Comparison of ENCODE assay signal across 8 cellular contexts in the genomic region with DNA sequence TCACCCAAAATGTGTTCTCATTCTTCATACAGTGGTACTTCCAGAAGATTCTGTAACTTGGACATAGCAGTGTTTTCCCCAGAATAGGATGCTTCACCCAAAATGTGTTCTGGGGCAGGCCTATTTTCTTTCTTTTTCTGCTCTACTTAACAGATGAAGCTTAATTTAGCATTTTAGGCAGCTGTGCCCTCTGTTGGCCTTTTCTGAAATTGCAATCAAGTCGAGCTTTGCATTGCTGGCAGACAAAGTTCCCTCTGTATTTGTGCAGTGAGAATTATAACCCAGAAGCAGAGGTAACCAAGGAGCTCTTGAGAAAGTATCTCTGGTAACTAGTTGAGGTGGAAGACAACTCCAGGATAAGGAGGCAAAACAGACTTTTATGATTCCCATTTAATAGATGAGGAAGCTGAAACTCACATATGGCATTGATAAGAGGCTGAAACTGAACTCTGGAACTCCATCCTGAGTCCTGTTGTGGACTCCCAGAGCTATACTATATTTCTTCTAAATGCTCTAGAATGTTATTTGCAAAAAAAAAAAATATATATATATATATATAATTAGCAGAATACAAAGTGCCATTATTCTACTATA. TPM values are rescaled to one million over a fixed set of nuclear protein-coding genes. Genes with fewer than 3 reads are reported as not detected.
A peak's percentile ranks its signal among the peaks of the same experiment; 100 is the strongest.
DNase-seq lines count a peak whose midpoint lies in the region; ATAC-seq, FAIRE-seq and TF ChIP-seq lines count a peak whose summit lies in the region.

No MANE protein-coding gene starts in this region.

- H3K27ac ChIP-seq in 22Rv1 = no peak overlapping the region
- H3K27ac ChIP-seq in OCI-LY3 (ENCODE audit: low read length) = no peak overlapping the region
- H3K27ac ChIP-seq in GM12878 (ENCODE audit: control insufficient read depth, insufficient read depth) = no peak overlapping the region
- H3K27ac ChIP-seq in stomach = no peak overlapping the region
- no peak overlapping the region for H3K27ac ChIP-seq in suprapubic skin

- BruUV-seq in GM12878 (replicated peaks; lab: Mats Ljungman, UMichigan) = no TSS peak

- H3K9me3 ChIP-seq in OCI-LY3 (ENCODE audit: insufficient read depth, low read length) (no peaks in the 10 kb centered on the region), GM12878 (replicated peaks; ENCODE audit: control insufficient read depth, insufficient read depth, low read length) (no peaks in the 10 kb centered on the region), stomach (no peaks in the 10 kb centered on the region), suprapubic skin (no peaks in the 10 kb centered on the region)

- no peaks in the 10 kb centered on the region for H3K79me2 ChIP-seq in OCI-LY3 (ENCODE audit: low read length)
- H3K79me2 ChIP-seq in GM12878 (ENCODE audit: control insufficient read depth, insufficient read depth, low read length) = no peaks in the 10 kb centered on the region

- H3K4me2 ChIP-seq in OCI-LY3 (ENCODE audit: low read length) (no peak overlapping the region), GM12878 (ENCODE audit: control insufficient read depth, insufficient read depth) (no peak overlapping the region)

- H3K9ac ChIP-seq in OCI-LY3 (ENCODE audit: low read length) = no peak overlapping the region
- H3K9ac ChIP-seq in GM12878 (ENCODE audit: control insufficient read depth, insufficient read depth, low read length) = no peak overlapping the region

- CTCF ChIA-PET in GM12878 (lab: Yijun Ruan, JAX) = interaction anchor here (0.6 to 6.5 kb wide), 22 partner anchors 10 to 308 kb away, joined by 3 to 67 read pairs (median 3); no protein-coding TSS in a partner anchor

- in situ Hi-C loops in GM12878 (cut with MboI) = no loop called here

- H3K4me3 ChIP-seq in OCI-LY3 (ENCODE audit: low read length) = no peak overlapping the region
- H3K4me3 ChIP-seq in GM12878 = no peak overlapping the region
- no peak overlapping the region for H3K4me3 ChIP-seq in stomach
- H3K4me3 ChIP-seq in suprapubic skin = no peak overlapping the region

- RAD21 ChIA-PET in GM12878 (lab: Charles Lee; ENCODE audit: unreplicated experiment) = interaction anchor here (0.5 to 1.7 kb wide), 5 partner anchors 9 to 62 kb away, joined by 3 to 9 read pairs (median 4); no protein-coding TSS in a partner anchor

- POLR2A ChIA-PET in GM12878 (lab: Charles Lee) = no interaction called here

- H2AFZ ChIP-seq in OCI-LY3 (ENCODE audit: low read depth, low read length) (no peak overlapping the region), GM12878 (ENCODE audit: control insufficient read depth, low read depth, low read length) (no peak overlapping the region)

- FAIRE-seq in GM12878 (lab: Jason Lieb, UNC) = peak; percentile 69

- no peak for TF ChIP-seq EP300 in GM12878 (IDR thresholded peaks at IDR 0.05; ENCODE audit: borderline replicate concordance in 1 of 2, control insufficient read depth in 1 of 2, low read depth in 2 of 2, low read length in 2 of 2)
- TF ChIP-seq EP300 in stomach (IDR thresholded peaks at IDR 0.05) = no peak
- TF ChIP-seq EP300 in suprapubic skin (IDR thresholded peaks at IDR 0.05) = no peak

- SMC1A ChIA-PET in GM12878 (lab: Charles Lee; ENCODE audit: uncharacterized antibody, unreplicated experiment) = interaction anchor here (0.6 to 1.4 kb wide), 8 partner anchors 10 to 1653 kb away, joined by 3 to 11 read pairs (median 4); no protein-coding TSS in a partner anchor

- DNase-seq in ELF-1 (ENCODE audit: low read depth, low spot score) (peak; percentile 49), GM12878 (ENCODE audit: low read depth, low spot score) (no peak), kidney tubule cell (ENCODE audit: low spot score) (peak; percentile 57), stomach (no peak), suprapubic skin (ENCODE audit: low spot score in 2 of 2) (no peak)

- no peaks in the 10 kb centered on the region for H4K20me1 ChIP-seq in OCI-LY3 (ENCODE audit: insufficient read depth, low read length)
- H4K20me1 ChIP-seq in GM12878 (ENCODE audit: control insufficient read depth, insufficient read depth) = no peaks in the 10 kb centered on the region

- H3K27me3 ChIP-seq in OCI-LY3 (ENCODE audit: low read depth, low read length) (no peaks in the 10 kb centered on the region), GM12878 (replicated peaks in 1 of 2; ENCODE audit: control insufficient read depth in 2 of 2, insufficient read depth in 2 of 2, low read length in 1 of 2) (no peaks in the 10 kb centered on the region), stomach (no peaks in the 10 kb centered on the region), suprapubic skin (no peaks in the 10 kb centered on the region)

- ATAC-seq in HG03442 (IDR thresholded peaks at IDR 0.05; ENCODE audit: unreplicated experiment) = peak; percentile 50
- peak; percentile 75 for ATAC-seq in GM12878

- TF ChIP-seq RAD21 in GM12878 (IDR thresholded peaks at IDR 0.05; ENCODE audit: insufficient read depth, low read depth, low read length) = peak; percentile 66

- 0% methylated on average over 1 of the region's 1 CpG for WGBS in GM12878 (ENCODE audit: insufficient coverage, insufficient replicate concordance, low lambda C conversion rate, missing lambda C conversion rate)
- 0% methylated on average over 1 of the region's 1 CpG for WGBS in stomach, 5 donors
- WGBS in suprapubic skin = 0% methylated on average over 1 of the region's 1 CpG

- intact Hi-C loops in GM12878 (cut with micrococcal nuclease; ENCODE audit: unreplicated experiment) (no loop called here), stomach (cut with DNase I; ENCODE audit: low total_unique reads) (no loop called here)

- H3K4me1 ChIP-seq in OCI-LY3 (ENCODE audit: low read length) (no peaks in the 10 kb centered on the region), GM12878 (ENCODE audit: control insufficient read depth, insufficient read depth, low read length) (no peaks in the 10 kb centered on the region), stomach (peaks cover 0 to 4% (median 0%) of the 10 kb centered on the region in 4 donors), suprapubic skin (no peaks in the 10 kb centered on the region)

- TF ChIP-seq POLR2A in GM12878 (IDR thresholded peaks at IDR 0.05; ENCODE audit: low read depth, low read length) (no peak), stomach (IDR thresholded peaks at IDR 0.05) (no peak), suprapubic skin (IDR thresholded peaks at IDR 0.05) (no peak)

- TF ChIP-seq CTCF in 22Rv1 (IDR thresholded peaks at IDR 0.05) = peak; percentile 84
- TF ChIP-seq CTCF in OCI-LY3 (IDR thresholded peaks at IDR 0.05; ENCODE audit: low read depth, low read length) = peak; percentile 59
- TF ChIP-seq CTCF in GM12878 (IDR thresholded peaks at IDR 0.05 in 2 of 3, conservative IDR thresholded peaks at IDR 0.05 in 1 of 3; ENCODE audit: control insufficient read depth in 2 of 3, extremely low read depth in 1 of 3, insufficient read depth in 1 of 3, low read depth in 3 of 3, low read length in 3 of 3) = peak; percentile 64 to 81 (median 76)
- TF ChIP-seq CTCF in stomach (IDR thresholded peaks at IDR 0.05) = peak in 5 of 7 experiments; percentile 16 to 55 (median 36)
- peak in 1 of 2 donors; percentile 65 for TF ChIP-seq CTCF in suprapubic skin (IDR thresholded peaks at IDR 0.05)

- H3K36me3 ChIP-seq in OCI-LY3 (replicated peaks; ENCODE audit: low read depth, low read length) (no peaks in the 10 kb centered on the region), GM12878 (ENCODE audit: control insufficient read depth in 2 of 2, insufficient read depth in 2 of 2, low read length in 1 of 2) (no peaks in the 10 kb centered on the region), stomach (peaks cover 13 to 31% (median 22%) of the 10 kb centered on the region in 4 donors), suprapubic skin (peaks cover 11% of the 10 kb centered on the region)

TF ChIP-seq in GM12878, 131 proteins besides CTCF, POLR2A, EP300 and RAD21 (continues in another document):
- TF ChIP-seq SMC3 (IDR thresholded peaks at IDR 0.05; ENCODE audit: borderline replicate concordance, low read length) = peak; percentile 29; the same call in 1 of the 2 replicates
- TF ChIP-seq, protein P1, sequence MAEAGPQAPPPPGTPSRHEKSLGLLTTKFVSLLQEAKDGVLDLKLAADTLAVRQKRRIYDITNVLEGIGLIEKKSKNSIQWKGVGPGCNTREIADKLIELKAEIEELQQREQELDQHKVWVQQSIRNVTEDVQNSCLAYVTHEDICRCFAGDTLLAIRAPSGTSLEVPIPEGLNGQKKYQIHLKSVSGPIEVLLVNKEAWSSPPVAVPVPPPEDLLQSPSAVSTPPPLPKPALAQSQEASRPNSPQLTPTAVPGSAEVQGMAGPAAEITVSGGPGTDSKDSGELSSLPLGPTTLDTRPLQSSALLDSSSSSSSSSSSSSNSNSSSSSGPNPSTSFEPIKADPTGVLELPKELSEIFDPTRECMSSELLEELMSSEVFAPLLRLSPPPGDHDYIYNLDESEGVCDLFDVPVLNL (IDR thresholded peaks at IDR 0.05; ENCODE audit: low read depth, low read length) = no peak

RNA-seq across cellular contexts. Expression of a gene that starts 50.3 kb away (rescaled TPM):
- not detected in 2 replicates for total RNA-seq in GM12878 (2013; cell fraction: nucleolus; rRNA removed)
- not detected in 2 replicates for total RNA-seq in GM12878 (2014; rRNA removed)
- not detected in 2 replicates for total RNA-seq in GM12878 (2014; rRNA removed; fragmentation: Illumina TruSeq; extraction: Trizol)
- 0.24 and 0.31 TPM in 2 replicates for total RNA-seq in GM12878 (2021)
- polyA plus RNA-seq in GM12878 (2011; ENCODE audit: low read depth) = not detected
- polyA plus RNA-seq in GM12878 (2011; rRNA removed) = not detected in 2 replicates
- polyA plus RNA-seq in GM12878 (2011; cell fraction: cytosol; rRNA removed) = not detected in 2 replicates
- not detected in 2 replicates for polyA plus RNA-seq in GM12878 (2011; cell fraction: nucleus; rRNA removed)
- 0.03 TPM in 1 of 2 replicates, not detected in the other for polyA plus RNA-seq in GM12878 (2012)
- not detected in 2 replicates for polyA plus RNA-seq in GM12878 (2014; fragmentation: Illumina TruSeq; extraction: Trizol)
- not detected for polyA plus RNA-seq in GM12878 (2014; fragmentation: Nextera tagmentation; extraction: Ambion mirVana)
- polyA plus RNA-seq in GM12878 (2014; rRNA removed) = not detected in 2 replicates
- polyA plus RNA-seq in GM12878 (2016; fragmentation: Nextera tagmentation; extraction: Ambion mirVana) = under 1 TPM; 0.07 to 0.21 TPM
- 0.05 TPM in 1 of 2 replicates, not detected in the other for polyA minus RNA-seq in GM12878 (2011; rRNA and poly(A)+ RNA removed)
- polyA minus RNA-seq in GM12878 (2011; cell fraction: cytosol; rRNA and poly(A)+ RNA removed) = not detected in 2 replicates
- not detected in 2 replicates for polyA minus RNA-seq in GM12878 (2011; cell fraction: nucleus; rRNA and poly(A)+ RNA removed)
- 10 to 100 TPM in 1 of 5 donors, 1 to 10 TPM in 1, not detected in 3; 2.2 to 10.1 TPM for total RNA-seq in stomach
- polyA plus RNA-seq in stomach = under 1 TPM in 2 of 3 donors, not detected in 1; 0.13 to 0.25 TPM
- total RNA-seq in suprapubic skin = under 1 TPM in 1 of 4 donors, not detected in 3; 0.16 TPM

Comparison
In these comparisons a context has a peak if more than half of its experiments do, and no peak if none do; other contexts are left out.
1. DNase-seq: peak in ELF-1 (single experiment) and kidney tubule cell (single experiment); none in GM12878 (single experiment), stomach (single experiment) and suprapubic skin (0 of 2).